ENCODE assay signal across 21 cellular contexts in the genomic region with DNA sequence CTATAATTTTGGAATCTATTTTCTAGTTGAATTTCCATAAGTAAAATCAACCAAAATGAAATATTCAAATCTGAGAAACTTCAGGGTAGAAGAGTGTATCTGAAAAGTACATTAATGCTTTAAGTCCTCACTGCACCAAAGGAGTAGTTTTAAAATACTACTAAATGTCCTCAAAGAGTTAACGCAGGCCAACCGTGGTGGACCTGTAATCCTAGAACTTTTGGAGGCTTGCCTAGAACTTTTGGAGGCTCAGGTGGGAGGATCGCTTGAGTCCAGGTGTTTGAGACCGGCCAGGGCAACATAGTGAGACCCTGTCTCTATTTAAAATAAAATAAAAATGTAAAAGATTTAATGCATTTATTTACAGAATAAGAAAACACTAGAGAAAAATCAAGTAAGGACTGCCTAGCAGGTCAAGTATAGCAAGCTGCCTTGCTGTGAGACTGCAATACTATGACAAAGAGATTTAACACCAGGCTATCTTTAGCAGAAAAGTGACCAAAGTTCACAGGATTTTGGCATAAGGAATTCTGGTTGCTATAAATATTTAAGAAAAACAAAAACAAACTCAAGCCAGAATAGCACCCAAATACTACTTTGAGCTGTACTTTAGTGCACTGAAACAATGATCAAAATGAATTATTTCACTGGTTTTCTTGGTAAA. TPM values are rescaled to one million over a fixed set of nuclear protein-coding genes. Genes with fewer than 3 reads are reported as not detected.
"Had no signal": no experiment of that assay in that cellular context is flagged by ENCODE, and none has a peak within 500 bp of the region (broad histone marks: within the 10 kb centered on the region; RNA-seq: fewer than 3 reads in every experiment).

No MANE protein-coding gene starts in this region.

- H3K27me3 ChIP-seq: adrenal gland, cardiac muscle cell, esophagus muscularis mucosa, gastrocnemius medialis, heart right ventricle, left lung had no signal

- H3K9me3 ChIP-seq: adrenal gland, esophagus muscularis mucosa, gastrocnemius medialis, heart right ventricle, left lung had no signal

- H3K4me3 ChIP-seq: adrenal gland, cardiac muscle cell, esophagus muscularis mucosa, gastrocnemius medialis, heart right ventricle, left lung, skin epidermis had no signal

- ATAC-seq: gastrocnemius medialis; left lung; natural killer cell treated with Interleukin-12 subunit alpha and Interleukin-12 subunit beta and Interleukin-15 and Interleukin-18, amount 100 ng/mL, for 72 hours had no signal

- H3K27ac ChIP-seq: adrenal gland, cardiac muscle cell, esophagus muscularis mucosa, heart right ventricle, left lung, skin epidermis had no signal

- DNase-seq: activated CD4-positive, alpha-beta memory T cell treated with anti-CD3 and anti-CD28 coated beads, Interleukin-2, amount 10 ng/mL, durations not matched to agents 7 days and 5 days; activated CD4-positive, alpha-beta T cell treated with anti-CD3 and anti-CD28 coated beads for 4 hours; activated effector memory CD4-positive, alpha-beta T cell treated with Interleukin-2 at 50 U/mL for 16 hours; activated naive CD4-positive, alpha-beta T cell treated with anti-CD3 and anti-CD28 coated beads, Interleukin-2, amount 50 U/mL, for 16 hours; activated T-cell treated with anti-CD3 and anti-CD28 coated beads, Interleukin-2, amount 50 U/mL, for 24 hours; adrenal gland; gastrocnemius medialis; heart right ventricle; left lung; nucleus accumbens; stimulated activated CD4-positive, alpha-beta T cell treated with anti-CD3 and anti-CD28 coated beads, Interleukin-4, amount 100 ng/mL, for 24 hours; stimulated activated naive CD4-positive, alpha-beta T cell treated with Interleukin-2 at 50 U/mL for 16 hours; T-helper 2 cell; trophoblast cell had no signal

- FAIRE-seq: colon had no signal

RNA-seq across cellular contexts. Expression of gene CHCT1, which starts 41.0 kb away (rescaled TPM):
- total RNA-seq: activated CD4-positive, alpha-beta memory T cell treated with anti-CD3 and anti-CD28 coated beads, Interleukin-2, amount 10 ng/mL, durations not matched to agents 7 days and 5 days; cardiac muscle cell; esophagus muscularis mucosa; gastrocnemius medialis; left lung; mucosa of gallbladder; natural killer cell treated with Interleukin-12 subunit alpha and Interleukin-12 subunit beta and Interleukin-15 and Interleukin-18, amount 100 ng/mL, for 72 hours; posterior vena cava had no signal
- polyA plus RNA-seq: cardiac muscle cell, heart right ventricle had no signal
